In genomic region chr2:86882865-86883264, GRCh38 we compare ENCODE assay signal across 5 cellular contexts. TPM values are rescaled to one million over a fixed set of nuclear protein-coding genes. Genes with fewer than 3 reads are reported as not detected.
"Had no signal": no experiment of that assay in that cellular context is flagged by ENCODE, and none has a peak within 500 bp of the region (broad histone marks: within the 10 kb centered on the region; RNA-seq: fewer than 3 reads in every experiment).

No MANE protein-coding gene starts in this region.

RNA-seq across cellular contexts. Expression of gene CD8B, which starts 21.2 kb away (rescaled TPM):
- total RNA-seq: ascending aorta, astrocyte, bronchial epithelial cell, cardiac muscle cell, chondrocyte had no signal
- polyA plus RNA-seq: cardiac muscle cell had no signal

RNA-seq across cellular contexts. Expression of gene RGPD1, which starts 59.1 kb away (rescaled TPM):
- polyA plus RNA-seq: cardiac muscle cell had no signal
